29 cellular contexts compared by ENCODE assay signal in the genomic region with DNA sequence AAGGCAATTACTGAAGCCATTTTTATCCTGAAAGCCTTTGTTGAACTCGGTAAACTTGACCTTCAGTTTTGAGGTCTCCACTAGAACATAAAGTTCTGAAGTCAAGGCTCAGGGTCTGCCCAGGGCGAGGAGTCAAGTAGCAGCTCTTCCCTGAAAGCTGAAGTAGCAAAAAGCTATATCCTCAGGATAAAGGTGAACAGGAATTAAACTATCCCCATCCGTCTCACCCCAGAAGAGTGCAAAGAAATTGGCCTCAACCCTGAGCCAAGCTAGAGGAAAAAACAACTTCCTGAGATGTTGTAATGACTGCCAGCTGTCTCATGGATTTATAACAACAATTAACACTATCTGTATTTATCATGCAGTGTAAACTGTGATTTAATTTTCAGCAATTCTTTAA.
DNase-seq lines count a peak whose midpoint lies in the region; ATAC-seq and TF ChIP-seq lines count a peak whose summit lies in the region.
"Had no signal": no experiment of that assay in that cellular context is flagged by ENCODE, and none has a peak within 500 bp of the region (broad histone marks: within the 10 kb centered on the region; RNA-seq: fewer than 3 reads in every experiment).

No MANE protein-coding gene starts in this region.

- H3K4me1 ChIP-seq in fibroblast of lung (ENCODE audit: control insufficient read depth, extremely low read depth, insufficient read depth, low read length), result peaks cover 3% of the 10 kb centered on the region
- H3K4me1 ChIP-seq in mesendoderm (ENCODE audit: control insufficient read depth, low read depth, low read length), result no peaks in the 10 kb centered on the region
- H3K4me1 ChIP-seq in upper lobe of right lung, result peaks cover 8% of the 10 kb centered on the region
- H3K4me1 ChIP-seq: thyroid gland had no signal

- no peaks in the 10 kb centered on the region for H4K20me1 ChIP-seq in fibroblast of lung (ENCODE audit: control insufficient read depth, extremely low read depth, insufficient read depth, low read length)

- H2BK120ac ChIP-seq in mesendoderm (ENCODE audit: low read depth, low read length), result no peak overlapping the region

- H3K9me3 Mint-ChIP-seq in activated CD4-positive, alpha-beta T cell treated with anti-CD3 and anti-CD28 coated beads, Interleukin-2, amount 10 ng/mL, durations not matched to agents 24 days and 14 days, result no peaks in the 10 kb centered on the region

- H3K9me3 ChIP-seq in fibroblast of lung (ENCODE audit: control insufficient read depth, insufficient read depth, low read depth, low read length) (no peaks in the 10 kb centered on the region), upper lobe of right lung (no peaks in the 10 kb centered on the region)
- H3K9me3 ChIP-seq: HAP-1, prostate gland had no signal

- no peaks in the 10 kb centered on the region for H3K36me3 ChIP-seq in fibroblast of lung (ENCODE audit: control insufficient read depth, insufficient read depth, low read length)
- H3K36me3 ChIP-seq in mesendoderm (ENCODE audit: control insufficient read depth, insufficient read depth, low read length), result no peaks in the 10 kb centered on the region
- H3K36me3 ChIP-seq in upper lobe of right lung, result no peaks in the 10 kb centered on the region
- H3K36me3 ChIP-seq: cardiac muscle cell, gastroesophageal sphincter, HAP-1, prostate gland, thyroid gland had no signal

- H3K27ac ChIP-seq in fibroblast of lung (ENCODE audit: insufficient read depth, low read length) (peak overlapping the region; percentile 44), mesendoderm (ENCODE audit: low read depth, low read length) (no peak overlapping the region), upper lobe of right lung (peak overlapping the region; percentile 59)
- H3K27ac ChIP-seq: cardiac muscle cell, dorsolateral prefrontal cortex, prostate gland had no signal

- no peak overlapping the region for H3K4ac ChIP-seq in mesendoderm (ENCODE audit: low read depth, low read length)

- H3K4me3 Mint-ChIP-seq in activated CD4-positive, alpha-beta T cell treated with anti-CD3 and anti-CD28 coated beads, Interleukin-2, amount 10 ng/mL, durations not matched to agents 24 days and 14 days, result no peak overlapping the region
- H3K4me3 Mint-ChIP-seq: B cell, neural crest cell had no signal

- no peaks in the 10 kb centered on the region for H3K36me3 Mint-ChIP-seq in activated CD4-positive, alpha-beta T cell treated with anti-CD3 and anti-CD28 coated beads, Interleukin-2, amount 10 ng/mL, durations not matched to agents 24 days and 14 days (ENCODE audit: low read depth)

- H3K4me2 ChIP-seq in fibroblast of lung (ENCODE audit: extremely low read depth, insufficient read depth, low read length) (no peak overlapping the region), mesendoderm (ENCODE audit: low read length) (no peak overlapping the region)

- TF ChIP-seq CTCF in fibroblast of lung (conservative IDR thresholded peaks at IDR 0.05 in 1 of 2, IDR thresholded peaks at IDR 0.05 in 1 of 2; ENCODE audit: low read depth in 1 of 2, low read length in 2 of 2) (no peak), upper lobe of right lung (IDR thresholded peaks at IDR 0.05) (no peak)

- H3K79me2 ChIP-seq in fibroblast of lung (ENCODE audit: control insufficient read depth, insufficient read depth, low read length), result no peaks in the 10 kb centered on the region
- no peaks in the 10 kb centered on the region for H3K79me2 ChIP-seq in mesendoderm (ENCODE audit: control insufficient read depth, insufficient read depth, low read length)

- H3K23ac ChIP-seq in mesendoderm (ENCODE audit: low read length), result no peak overlapping the region

- no peak overlapping the region for H2BK5ac ChIP-seq in mesendoderm (ENCODE audit: low read length)

- intact Hi-C loops in Right ventricle myocardium superior (cut with DNase I), result no loop called here
- intact Hi-C loops in cardiac septum (cut with DNase I), result loop anchor here (2.0 to 10.0 kb wide), 3 partner anchors 73 to 590 kb away; a partner anchor contains a TSS
- intact Hi-C loops in upper lobe of right lung (cut with DNase I), result no loop called here
- intact Hi-C loops in activated CD4-positive, alpha-beta T cell treated with anti-CD3 and anti-CD28 coated beads, Interleukin-2, amount 10 ng/mL, durations not matched to agents 24 days and 14 days (cut with micrococcal nuclease), result no loop called here

- no peaks in the 10 kb centered on the region for H3K4me1 Mint-ChIP-seq in activated CD4-positive, alpha-beta T cell treated with anti-CD3 and anti-CD28 coated beads, Interleukin-2, amount 10 ng/mL, durations not matched to agents 24 days and 14 days
- H3K4me1 Mint-ChIP-seq: B cell had no signal

- H3K79me1 ChIP-seq in mesendoderm (ENCODE audit: low read length), result no peaks in the 10 kb centered on the region

- no peak overlapping the region for H4K5ac ChIP-seq in mesendoderm (ENCODE audit: low read length)

- ATAC-seq in Right ventricle myocardium superior (ENCODE audit: poor library complexity) (peak; percentile 50), upper lobe of right lung (no peak)
- ATAC-seq: gastroesophageal sphincter; mucosa of descending colon; stimulated activated naive CD8-positive, alpha-beta T cell treated with anti-CD3 and anti-CD28 coated beads, Interleukin-15, Interleukin-2, amounts not matched to agents 100 U/mL and 50 U/mL, for 24 hours had no signal

- no peak overlapping the region for H3K56ac ChIP-seq in mesendoderm (ENCODE audit: low read length)

- H3K27me3 Mint-ChIP-seq in activated CD4-positive, alpha-beta T cell treated with anti-CD3 and anti-CD28 coated beads, Interleukin-2, amount 10 ng/mL, durations not matched to agents 24 days and 14 days, result no peaks in the 10 kb centered on the region
- H3K27me3 Mint-ChIP-seq: B cell had no signal

- no peak overlapping the region for H2AK5ac ChIP-seq in mesendoderm (ENCODE audit: low read length)

- no peak overlapping the region for H2BK15ac ChIP-seq in mesendoderm (replicated peaks; ENCODE audit: low read depth)

- H3K4me3 ChIP-seq in fibroblast of lung (replicated peaks in 1 of 4; ENCODE audit: control extremely low read depth in 1 of 4, insufficient read depth in 1 of 4, low read depth in 3 of 4, low read length in 4 of 4), result no peak overlapping the region
- H3K4me3 ChIP-seq in mesendoderm (ENCODE audit: low read length), result no peak overlapping the region
- H3K4me3 ChIP-seq in upper lobe of right lung, result no peak overlapping the region
- H3K4me3 ChIP-seq: cardiac muscle cell, dorsolateral prefrontal cortex, gastroesophageal sphincter, HAP-1, mucosa of descending colon, prostate gland, thyroid gland had no signal

- no peak overlapping the region for H2AFZ ChIP-seq in fibroblast of lung (ENCODE audit: low read length)

- H3K27me3 ChIP-seq in fibroblast of lung (ENCODE audit: control insufficient read depth, insufficient read depth, low read length) (no peaks in the 10 kb centered on the region), mesendoderm (ENCODE audit: insufficient read depth, low read length, poor library complexity) (no peaks in the 10 kb centered on the region), upper lobe of right lung (no peaks in the 10 kb centered on the region)
- H3K27me3 ChIP-seq: cardiac muscle cell, dorsolateral prefrontal cortex, gastroesophageal sphincter, thyroid gland had no signal

- no peak overlapping the region for H3K27ac Mint-ChIP-seq in activated CD4-positive, alpha-beta T cell treated with anti-CD3 and anti-CD28 coated beads, Interleukin-2, amount 10 ng/mL, durations not matched to agents 24 days and 14 days
- H3K27ac Mint-ChIP-seq: B cell had no signal

- no CpG with 5 or more reads among the region's 3 CpGs for WGBS in mesendoderm (ENCODE audit: extremely low coverage, insufficient coverage, low lambda C conversion rate)

- peak overlapping the region; percentile 76 for H4K8ac ChIP-seq in mesendoderm (ENCODE audit: low read depth, low read length)

- H3K18ac ChIP-seq in mesendoderm (ENCODE audit: low read length), result no peak overlapping the region

- no peak for DNase-seq in Right ventricle myocardium superior
- DNase-seq in cardiac septum (ENCODE audit: low spot score), result no peak
- DNase-seq in fibroblast of lung (ENCODE audit: low read depth in 2 of 2), result no peak
- no peak for DNase-seq in mesendoderm
- no peak for DNase-seq in upper lobe of right lung
- no peak for DNase-seq in iPS-NIHi11 (ENCODE audit: low spot score)
- no peak for DNase-seq in activated CD4-positive, alpha-beta T cell treated with anti-CD3 and anti-CD28 coated beads, Interleukin-2, amount 10 ng/mL, durations not matched to agents 24 days and 14 days
- DNase-seq in NCI-H2081 (lab: John Stamatoyannopoulos, UW), result no peak
- DNase-seq: activated CD4-positive, alpha-beta T cell treated with anti-CD3 and anti-CD28 coated beads for 1 hour; activated naive CD4-positive, alpha-beta T cell; activated T-cell treated with anti-CD3 and anti-CD28 coated beads, Interleukin-2, amount 50 U/mL, for 1 hour; amniotic stem cell; DMS53; dorsolateral prefrontal cortex; GF-D8; KBM-7; mucosa of descending colon; NCI-H146; RPMI8226; stimulated activated CD4-positive, alpha-beta T cell treated with anti-CD3 and anti-CD28 coated beads, Interleukin-4, amount 100 ng/mL, for 24 hours; stimulated activated naive CD8-positive, alpha-beta T cell treated with anti-CD3 and anti-CD28 coated beads, Interleukin-15, Interleukin-2, amounts not matched to agents 100 U/mL and 50 U/mL, for 24 hours; SW 1271; thyroid gland had no signal

- H3K9ac ChIP-seq in fibroblast of lung (ENCODE audit: insufficient read depth, low read length) (no peak overlapping the region), mesendoderm (ENCODE audit: low read length) (no peak overlapping the region)
